8 cellular contexts compared by ENCODE assay signal in genomic region chr20:32582659-32583580, GRCh38.
DNase-seq lines count a peak whose midpoint lies in the region; ATAC-seq and TF ChIP-seq lines count a peak whose summit lies in the region.

No MANE protein-coding gene starts in this region.

- no peak for ATAC-seq in stimulated activated naive CD8-positive, alpha-beta T cell treated with anti-CD3 and anti-CD28 coated beads, Interleukin-15, amount 100 ng/mL, for 72 hours
- ATAC-seq in GM21367 (IDR thresholded peaks at IDR 0.05; ENCODE audit: unreplicated experiment) (no peak), HG02571 (IDR thresholded peaks at IDR 0.05; ENCODE audit: unreplicated experiment) (no peak)

- peak overlapping the region; percentile 88 to 92 for H3K4me3 Mint-ChIP-seq in stimulated activated naive CD8-positive, alpha-beta T cell treated with anti-CD3 and anti-CD28 coated beads, Interleukin-15, amount 100 ng/mL, for 72 hours

- H3K27me3 ChIP-seq in GM06990 (replicated peaks; ENCODE audit: control insufficient read depth, insufficient read depth, low read length) (no peaks in the 10 kb centered on the region), NT2/D1 (ENCODE audit: insufficient read depth, insufficient read length) (peaks cover 24% of the 10 kb centered on the region)

- H3K4me3 ChIP-seq in GM06990 (replicated peaks; ENCODE audit: low read depth, low read length) (peak overlapping the region; percentile 84), NT2/D1 (ENCODE audit: insufficient read length, low read depth) (peak overlapping the region; percentile 36), astrocyte of the cerebellum (ENCODE audit: low read depth, low read length) (peak overlapping the region; percentile 57)

- TF ChIP-seq CTCF in GM06990 (IDR thresholded peaks at IDR 0.05; ENCODE audit: insufficient read depth, low read length, poor library complexity, severe bottlenecking), result no peak
- no peak for TF ChIP-seq CTCF in astrocyte of the cerebellum (IDR thresholded peaks at IDR 0.05; ENCODE audit: low read depth, low read length, missing control alignments)

- H3K4me1 ChIP-seq in NT2/D1 (ENCODE audit: insufficient read depth, insufficient read length), result peaks cover 12% of the 10 kb centered on the region

- H3K27me3 Mint-ChIP-seq in stimulated activated naive CD8-positive, alpha-beta T cell treated with anti-CD3 and anti-CD28 coated beads, Interleukin-15, amount 100 ng/mL, for 72 hours, result peaks cover 11% of the 10 kb centered on the region

- H3K27ac Mint-ChIP-seq in stimulated activated naive CD8-positive, alpha-beta T cell treated with anti-CD3 and anti-CD28 coated beads, Interleukin-15, amount 100 ng/mL, for 72 hours, result no peak overlapping the region

- no peaks in the 10 kb centered on the region for H3K9me3 Mint-ChIP-seq in stimulated activated naive CD8-positive, alpha-beta T cell treated with anti-CD3 and anti-CD28 coated beads, Interleukin-15, amount 100 ng/mL, for 72 hours

- in situ Hi-C loops in astrocyte of the cerebellum (cut with HindIII; ENCODE audit: low sequenced_read_pairs), result no loop called here

- H3K4me1 Mint-ChIP-seq in stimulated activated naive CD8-positive, alpha-beta T cell treated with anti-CD3 and anti-CD28 coated beads, Interleukin-15, amount 100 ng/mL, for 72 hours, result peaks cover 71% of the 10 kb centered on the region

- H3K9ac ChIP-seq in NT2/D1 (ENCODE audit: insufficient read length, low read depth), result peak overlapping the region; percentile 74

- no peaks in the 10 kb centered on the region for H3K36me3 ChIP-seq in GM06990 (ENCODE audit: control insufficient read depth, insufficient read depth, low read length)
- H3K36me3 ChIP-seq in NT2/D1 (ENCODE audit: insufficient read depth, insufficient read length, low read length), result no peaks in the 10 kb centered on the region

- no peak for DNase-seq in GM06990 (ENCODE audit: extremely low read depth, insufficient read length)
- DNase-seq in NT2/D1 (ENCODE audit: low read depth, low spot score), result no peak
- DNase-seq in astrocyte of the cerebellum (ENCODE audit: low read depth), result no peak
- peak; percentile 28 for DNase-seq in iris pigment epithelial cell (ENCODE audit: low read depth)
- peak; percentile 28 for DNase-seq in stimulated activated naive CD8-positive, alpha-beta T cell treated with anti-CD3 and anti-CD28 coated beads, Interleukin-15, amount 100 ng/mL, for 72 hours
- no peak for DNase-seq in T1000 (lab: John Stamatoyannopoulos, UW)

- H3K9me3 ChIP-seq in NT2/D1 (ENCODE audit: insufficient read depth, low read length), result no peaks in the 10 kb centered on the region

Comparison
In these comparisons a context has a peak if more than half of its experiments do, and no peak if none do; other contexts are left out.
1. DNase-seq: peak in iris pigment epithelial cell (single experiment) and stimulated activated naive CD8-positive, alpha-beta T cell treated with anti-CD3 and anti-CD28 coated beads, Interleukin-15, amount 100 ng/mL, for 72 hours (2 of 2); none in GM06990 (single experiment), NT2/D1 (single experiment), astrocyte of the cerebellum (single experiment) and T1000 (single experiment).
2. Peak in every context shown above with its lines, with median percentiles within 50 percentile points of each other: H3K4me3 ChIP-seq.